In genomic region chr2:45610281-45611019, GRCh38 we compare ENCODE assay signal across 8 cellular contexts. TPM values are rescaled to one million over a fixed set of nuclear protein-coding genes. Genes with fewer than 3 reads are reported as not detected.
A peak's percentile ranks its signal among the peaks of the same experiment; 100 is the strongest.
DNase-seq lines count a peak whose midpoint lies in the region; ATAC-seq lines count a peak whose summit lies in the region.

No MANE protein-coding gene starts in this region.

- peak overlapping the region; percentile 99 for H3K9ac ChIP-seq in endocrine pancreas (ENCODE audit: control insufficient read depth, insufficient read depth, low read length)
- H3K9ac ChIP-seq in mesendoderm (ENCODE audit: low read length): peak overlapping the region; percentile 88

- peak overlapping the region; percentile 73 for H3K27ac ChIP-seq in mesendoderm (ENCODE audit: low read depth, low read length)

- no peak overlapping the region for H4K5ac ChIP-seq in mesendoderm (ENCODE audit: low read length)

- H3K4me2 ChIP-seq in mesendoderm (ENCODE audit: low read length): peak overlapping the region; percentile 95

- no peak overlapping the region for H3K23ac ChIP-seq in mesendoderm (ENCODE audit: low read length)

- peak overlapping the region; percentile 85 for H3K18ac ChIP-seq in mesendoderm (ENCODE audit: low read length)

- H2BK15ac ChIP-seq in mesendoderm (replicated peaks; ENCODE audit: low read depth): no peak overlapping the region

- H3K4me1 ChIP-seq in endocrine pancreas (ENCODE audit: control insufficient read depth, insufficient read depth, low read length) (peaks cover 25% of the 10 kb centered on the region), mesendoderm (ENCODE audit: control insufficient read depth, low read depth, low read length) (no peaks in the 10 kb centered on the region)

- H3K4ac ChIP-seq in mesendoderm (ENCODE audit: low read depth, low read length): no peak overlapping the region

- H3K27me3 ChIP-seq in endocrine pancreas (ENCODE audit: control insufficient read depth, insufficient read depth, low read length) (no peaks in the 10 kb centered on the region), mesendoderm (ENCODE audit: insufficient read depth, low read length, poor library complexity) (no peaks in the 10 kb centered on the region)

- no peak overlapping the region for H2BK5ac ChIP-seq in mesendoderm (ENCODE audit: low read length)

- H3K9me3 ChIP-seq in endocrine pancreas (ENCODE audit: control insufficient read depth, low read length): no peaks in the 10 kb centered on the region

- ATAC-seq in GM19397 (IDR thresholded peaks at IDR 0.05; ENCODE audit: unreplicated experiment) (peak; percentile 35), HG03521 (IDR thresholded peaks at IDR 0.05; ENCODE audit: unreplicated experiment) (peak; percentile 28)

- no peak overlapping the region for H2BK120ac ChIP-seq in mesendoderm (ENCODE audit: low read depth, low read length)

- H3K56ac ChIP-seq in mesendoderm (ENCODE audit: low read length): peak overlapping the region; percentile 93

- H4K8ac ChIP-seq in mesendoderm (ENCODE audit: low read depth, low read length): no peak overlapping the region

- no peak overlapping the region for H2AK5ac ChIP-seq in mesendoderm (ENCODE audit: low read length)

- no peaks in the 10 kb centered on the region for H3K36me3 ChIP-seq in endocrine pancreas (ENCODE audit: control insufficient read depth, insufficient read depth, low read length)
- H3K36me3 ChIP-seq in mesendoderm (ENCODE audit: control insufficient read depth, insufficient read depth, low read length): no peaks in the 10 kb centered on the region

- H3K4me3 ChIP-seq in endocrine pancreas (ENCODE audit: control insufficient read depth, insufficient read depth, low read length): peak overlapping the region; percentile 92
- H3K4me3 ChIP-seq in mesendoderm (ENCODE audit: low read length): peak overlapping the region; percentile 94

- H3K79me1 ChIP-seq in mesendoderm (ENCODE audit: low read length): peaks cover 9% of the 10 kb centered on the region

- DNase-seq in CD1c-positive myeloid dendritic cell (ENCODE audit: extremely low spot score) (peak; percentile 76), NCI-H526 treated with DMSO at 0.1 percent for 48 hours (lab: John Stamatoyannopoulos, UW) (peak; percentile 63), mesendoderm (peak; percentile 93)
- DNase-seq in activated CD8-positive, alpha-beta memory T cell treated with anti-CD3 and anti-CD28 coated beads for 1 hour (ENCODE audit: extremely low read depth in 1 of 2, low read depth in 1 of 2): peak; percentile 1 to 7
- peak; percentile 1 to 13 for DNase-seq in stimulated activated CD8-positive, alpha-beta memory T cell treated with anti-CD3 and anti-CD28 coated beads, Interleukin-4, amount 100 ng/mL, for 1 hour (ENCODE audit: low read depth in 2 of 2, low spot score in 1 of 2)

- no CpG with 5 or more reads among the region's 23 CpGs for WGBS in mesendoderm (ENCODE audit: extremely low coverage, insufficient coverage, low lambda C conversion rate)

- peaks cover 11% of the 10 kb centered on the region for H3K79me2 ChIP-seq in mesendoderm (ENCODE audit: control insufficient read depth, insufficient read depth, low read length)

RNA-seq across cellular contexts. Expression of gene SRBD1, which starts 0.6 kb away (rescaled TPM):
- 15.5 TPM for polyA plus RNA-seq in mesendoderm (2013, experiment 1 of 2)
- polyA plus RNA-seq in mesendoderm (2013, experiment 2 of 2): 15.7 TPM

RNA-seq across cellular contexts. Expression of gene PRKCE, which starts 41.0 kb away (rescaled TPM):
- 0.32 TPM for polyA plus RNA-seq in mesendoderm (2013, experiment 1 of 2)
- polyA plus RNA-seq in mesendoderm (2013, experiment 2 of 2): 0.38 TPM

Comparison
In these comparisons a context has a peak if more than half of its experiments do, and no peak if none do; other contexts are left out.
1. Peak in every context shown above with its lines: DNase-seq, ATAC-seq, H3K4me3 ChIP-seq and H3K27ac ChIP-seq.
2. DNase-seq: peak in every context shown above with its lines; median percentile 93 in mesendoderm; 76 in CD1c-positive myeloid dendritic cell; 63 in NCI-H526 treated with DMSO at 0.1 percent for 48 hours; 7 in stimulated activated CD8-positive, alpha-beta memory T cell treated with anti-CD3 and anti-CD28 coated beads, Interleukin-4, amount 100 ng/mL, for 1 hour; 4 in activated CD8-positive, alpha-beta memory T cell treated with anti-CD3 and anti-CD28 coated beads for 1 hour.